Comparison of ENCODE assay signal across 1 cellular context in genomic region chr19:48210005-48210404, GRCh38.
TF ChIP-seq lines count a peak whose summit lies in the region.

No MANE protein-coding gene starts in this region.

TF ChIP-seq in endothelial cell of umbilical vein, 7 proteins besides CTCF, POLR2A, EP300 and RAD21:
- TF ChIP-seq, protein P1, sequence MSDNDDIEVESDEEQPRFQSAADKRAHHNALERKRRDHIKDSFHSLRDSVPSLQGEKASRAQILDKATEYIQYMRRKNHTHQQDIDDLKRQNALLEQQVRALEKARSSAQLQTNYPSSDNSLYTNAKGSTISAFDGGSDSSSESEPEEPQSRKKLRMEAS (IDR thresholded peaks at IDR 0.05; ENCODE audit: insufficient read depth, insufficient read length), result no peak
- TF ChIP-seq MYC (IDR thresholded peaks at IDR 0.05; ENCODE audit: low read depth, low read length), result no peak
- TF ChIP-seq EZH2 (IDR thresholded peaks at IDR 0.05; ENCODE audit: borderline replicate concordance, low read depth, low read length, severe bottlenecking), result no peak
- TF ChIP-seq FOS (IDR thresholded peaks at IDR 0.05; ENCODE audit: borderline replicate concordance, insufficient read depth, low read length), result no peak
- no peak for TF ChIP-seq JUN (IDR thresholded peaks at IDR 0.05; ENCODE audit: borderline replicate concordance, insufficient read depth, insufficient read length, low read depth)
- TF ChIP-seq GATA2 (IDR thresholded peaks at IDR 0.05; ENCODE audit: insufficient read depth, insufficient read length, low read depth, low read length), result no peak
- no peak for TF ChIP-seq POLR2AphosphoS5 (IDR thresholded peaks at IDR 0.05; ENCODE audit: insufficient read depth, low read depth, low read length)
